Comparison of ENCODE assay signal across 9 cellular contexts in the genomic region with DNA sequence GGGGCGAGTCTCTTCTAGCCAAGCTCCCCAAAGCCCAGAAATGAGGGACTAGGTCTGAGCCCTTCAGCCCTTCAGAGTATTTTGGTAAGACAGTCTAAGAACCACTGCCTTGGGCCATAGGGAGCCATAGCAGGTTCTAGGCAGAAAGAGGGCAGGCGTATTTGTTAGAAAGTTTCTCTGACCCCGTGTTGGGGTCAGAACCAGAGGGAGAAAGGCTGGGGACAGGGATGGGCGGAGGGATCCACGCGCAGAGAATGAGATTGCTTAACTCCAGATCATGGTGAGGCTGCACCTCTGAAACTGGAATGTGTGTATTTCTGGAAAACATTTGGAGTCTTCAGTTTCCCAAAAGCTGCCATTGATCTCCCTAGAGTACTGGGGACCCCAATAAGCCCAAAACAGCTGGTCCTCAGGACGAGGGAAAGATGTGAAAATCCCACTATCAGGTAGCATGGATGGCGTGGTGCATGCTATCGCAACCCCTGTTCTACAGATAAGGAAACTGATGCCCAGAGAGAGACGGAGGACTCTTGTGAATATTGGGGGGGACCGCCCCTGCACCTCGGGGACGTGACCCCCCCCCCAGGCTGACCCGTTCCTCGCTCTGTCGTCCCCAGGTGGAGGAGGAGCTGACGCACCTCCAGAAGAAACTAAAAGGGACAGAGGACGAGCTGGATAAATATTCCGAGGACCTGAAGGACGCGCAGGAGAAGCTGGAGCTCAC. TPM values are rescaled to one million over a fixed set of nuclear protein-coding genes. Genes with fewer than 3 reads are reported as not detected.
A peak's percentile ranks its signal among the peaks of the same experiment; 100 is the strongest.
DNase-seq lines count a peak whose midpoint lies in the region; ATAC-seq, FAIRE-seq and TF ChIP-seq lines count a peak whose summit lies in the region.
"Had no signal": no experiment of that assay in that cellular context is flagged by ENCODE, and none has a peak within 500 bp of the region (broad histone marks: within the 10 kb centered on the region; RNA-seq: fewer than 3 reads in every experiment).

No MANE protein-coding gene starts in this region.

- no peak for ATAC-seq in activated CD4-positive, alpha-beta T cell treated with anti-CD3 and anti-CD28 coated beads for 36 hours
- no peak for ATAC-seq in GM18867 (IDR thresholded peaks at IDR 0.05; ENCODE audit: unreplicated experiment)

- peak overlapping the region; percentile 99 for H3K4me3 Mint-ChIP-seq in activated CD4-positive, alpha-beta T cell treated with anti-CD3 and anti-CD28 coated beads for 36 hours
- peak overlapping the region; percentile 86 for H3K4me3 Mint-ChIP-seq in activated naive CD8-positive, alpha-beta T cell

- H3K27ac ChIP-seq in keratinocyte (ENCODE audit: control insufficient read depth, insufficient read depth, low read length) (peak overlapping the region; percentile 69), temporal lobe (ENCODE audit: low read depth, low read length) (peak overlapping the region; percentile 96)

- H3K36me3 Mint-ChIP-seq in activated CD4-positive, alpha-beta T cell treated with anti-CD3 and anti-CD28 coated beads for 36 hours (ENCODE audit: low read depth): peaks cover 24% of the 10 kb centered on the region
- H3K36me3 Mint-ChIP-seq in activated naive CD8-positive, alpha-beta T cell: no peaks in the 10 kb centered on the region

- H3K4me2 ChIP-seq in keratinocyte (ENCODE audit: control insufficient read depth, extremely low read depth, insufficient read depth, low read depth, low read length): peak overlapping the region; percentile 76

- CTCF ChIA-PET in activated CD4-positive, alpha-beta T cell treated with anti-CD3 and anti-CD28 coated beads for 36 hours (lab: Charles Lee): interaction anchor here (0.6 to 2.7 kb wide), 8 partner anchors 8 to 113 kb away, joined by 3 to 18 read pairs (median 5); a partner anchor contains a TSS

- no peak for FAIRE-seq in keratinocyte (lab: Jason Lieb, UNC)
- FAIRE-seq: TTC549 had no signal

- no peaks in the 10 kb centered on the region for H3K27me3 Mint-ChIP-seq in activated CD4-positive, alpha-beta T cell treated with anti-CD3 and anti-CD28 coated beads for 36 hours
- no peaks in the 10 kb centered on the region for H3K27me3 Mint-ChIP-seq in activated naive CD8-positive, alpha-beta T cell

- H3K27me3 ChIP-seq in keratinocyte (ENCODE audit: control insufficient read depth, extremely low read depth, insufficient read depth, low read length): no peaks in the 10 kb centered on the region

- peaks cover 59% of the 10 kb centered on the region for H3K4me1 Mint-ChIP-seq in activated CD4-positive, alpha-beta T cell treated with anti-CD3 and anti-CD28 coated beads for 36 hours
- H3K4me1 Mint-ChIP-seq in activated naive CD8-positive, alpha-beta T cell (ENCODE audit: low read depth): peaks cover 64% of the 10 kb centered on the region

- dilution Hi-C loops in keratinocyte (cut with MboI; ENCODE audit: extremely low pct_ligation_motif_present, low sequenced_read_pairs): no loop called here

- no peaks in the 10 kb centered on the region for H4K20me1 ChIP-seq in keratinocyte (ENCODE audit: control insufficient read depth, extremely low read depth, insufficient read depth, low read length)

- DNase-seq in activated CD4-positive, alpha-beta T cell treated with anti-CD3 and anti-CD28 coated beads for 36 hours: no peak
- no peak for DNase-seq in activated CD4-positive, alpha-beta T cell treated with anti-CD3 and anti-CD28 coated beads for 1 hour
- DNase-seq in keratinocyte (ENCODE audit: low read depth, low spot score): no peak
- no peak for DNase-seq in GM13977 (ENCODE audit: low spot score)
- no peak for DNase-seq in hypothalamus (lab: John Stamatoyannopoulos, UW)

- peaks cover 27% of the 10 kb centered on the region for H3K79me2 ChIP-seq in keratinocyte (ENCODE audit: control insufficient read depth, insufficient read depth, low read length)

- no peaks in the 10 kb centered on the region for H3K9me3 Mint-ChIP-seq in activated CD4-positive, alpha-beta T cell treated with anti-CD3 and anti-CD28 coated beads for 36 hours (ENCODE audit: low read depth)
- no peaks in the 10 kb centered on the region for H3K9me3 Mint-ChIP-seq in activated naive CD8-positive, alpha-beta T cell (ENCODE audit: low read depth)

- POLR2A ChIA-PET in activated CD4-positive, alpha-beta T cell treated with anti-CD3 and anti-CD28 coated beads for 36 hours (lab: Charles Lee): interaction anchor here (0.5 to 0.9 kb wide), 3 partner anchors 14 to 1233 kb away, joined by 3 to 8 read pairs (median 5); no protein-coding TSS in a partner anchor

- peaks cover 30% of the 10 kb centered on the region for H3K4me1 ChIP-seq in keratinocyte (ENCODE audit: control insufficient read depth, extremely low read depth, insufficient read depth, low read length)

- H3K9me1 ChIP-seq in keratinocyte (ENCODE audit: control insufficient read depth, extremely low read depth, insufficient read depth, low read length): no peaks in the 10 kb centered on the region

- peak overlapping the region; percentile 37 to 94 (median 54) for H3K4me3 ChIP-seq in keratinocyte (ENCODE audit: control insufficient read depth in 2 of 3, extremely low read depth in 1 of 3, insufficient read depth in 2 of 3, low read depth in 1 of 3, low read length in 3 of 3)

- H3K36me3 ChIP-seq in keratinocyte (ENCODE audit: control insufficient read depth in 2 of 2, extremely low read depth in 1 of 2, insufficient read depth in 2 of 2, low read length in 2 of 2): peaks cover 22 to 28% of the 10 kb centered on the region in 2 experiments

- H3K27ac Mint-ChIP-seq in activated CD4-positive, alpha-beta T cell treated with anti-CD3 and anti-CD28 coated beads for 36 hours: peak overlapping the region; percentile 91
- H3K27ac Mint-ChIP-seq in activated naive CD8-positive, alpha-beta T cell: peak overlapping the region; percentile 83

- peak overlapping the region; percentile 9 for H2AFZ ChIP-seq in keratinocyte (ENCODE audit: control insufficient read depth, low read length)

- peak overlapping the region; percentile 94 for H3K9ac ChIP-seq in keratinocyte (ENCODE audit: control insufficient read depth, extremely low read depth, insufficient read depth, low read length)

- TF ChIP-seq CTCF in keratinocyte (optimal IDR thresholded peaks at IDR 0.05 in 1 of 3, IDR thresholded peaks at IDR 0.05 in 1 of 3, conservative IDR thresholded peaks at IDR 0.05 in 1 of 3; ENCODE audit: extremely low read depth in 1 of 3, insufficient read depth in 2 of 3, low read length in 3 of 3) (no peak), GM13977 (IDR thresholded peaks at IDR 0.05; ENCODE audit: extremely low read depth, insufficient read depth, missing control alignments) (no peak)

- in situ Hi-C loops in GM13977 (cut with MboI; ENCODE audit: low pct_unique_long_range_greater_than_20kb, low sequenced_read_pairs, unreplicated experiment): no loop called here

- H3K9me3 ChIP-seq in keratinocyte (ENCODE audit: control insufficient read depth, low read depth, low read length): no peaks in the 10 kb centered on the region

- intact Hi-C loops in activated CD4-positive, alpha-beta T cell treated with anti-CD3 and anti-CD28 coated beads for 36 hours (cut with DNase I, micrococcal nuclease): loop anchor here in 1 of 2 experiments (5.0 to 10.0 kb wide), 7 partner anchors 512 to 1701 kb away; a partner anchor contains a TSS

RNA-seq across cellular contexts. Expression of a gene that starts 0.7 kb away (rescaled TPM):
- 100 to 1,000 TPM; 362 to 416 TPM for total RNA-seq in activated CD4-positive, alpha-beta T cell treated with anti-CD3 and anti-CD28 coated beads for 36 hours
- 489 to 646 TPM (median 581 TPM) in 3 replicates for polyA plus RNA-seq in keratinocyte
- polyA plus RNA-seq in keratinocyte (2011; ENCODE audit: low read depth): 905 TPM
- 586 and 787 TPM in 2 replicates for polyA plus RNA-seq in keratinocyte (2011; cell fraction: cytosol; rRNA removed)
- 358 and 397 TPM in 2 replicates for polyA plus RNA-seq in keratinocyte (2011; cell fraction: nucleus; rRNA removed)
- polyA plus RNA-seq in keratinocyte (2012; ENCODE audit: low replicate concordance): 305 and 592 TPM in 2 replicates
- polyA minus RNA-seq in keratinocyte: 93.6 to 294 TPM (median 216 TPM) in 3 replicates
- 587 TPM for polyA minus RNA-seq in keratinocyte (2011; cell fraction: cytosol; rRNA and poly(A)+ RNA removed)
- 114 and 189 TPM in 2 replicates for polyA minus RNA-seq in keratinocyte (2011; cell fraction: nucleus; rRNA and poly(A)+ RNA removed)
- 95.1 TPM for total RNA-seq in temporal lobe

RNA-seq across cellular contexts. Expression of a gene that starts 36.1 kb away (rescaled TPM):
- 100 to 1,000 TPM; 165 to 218 TPM for total RNA-seq in activated CD4-positive, alpha-beta T cell treated with anti-CD3 and anti-CD28 coated beads for 36 hours
- polyA plus RNA-seq in keratinocyte: 64.4 to 116 TPM (median 95.1 TPM) in 3 replicates
- 127 TPM for polyA plus RNA-seq in keratinocyte (2011; ENCODE audit: low read depth)
- 60.3 and 65.6 TPM in 2 replicates for polyA plus RNA-seq in keratinocyte (2011; cell fraction: cytosol; rRNA removed)
- 44.1 and 44.4 TPM in 2 replicates for polyA plus RNA-seq in keratinocyte (2011; cell fraction: nucleus; rRNA removed)
- 41.8 and 125 TPM in 2 replicates for polyA plus RNA-seq in keratinocyte (2012; ENCODE audit: low replicate concordance)
- polyA minus RNA-seq in keratinocyte: 73.1 to 162 TPM (median 128 TPM) in 3 replicates
- polyA minus RNA-seq in keratinocyte (2011; cell fraction: cytosol; rRNA and poly(A)+ RNA removed): 99.2 TPM
- polyA minus RNA-seq in keratinocyte (2011; cell fraction: nucleus; rRNA and poly(A)+ RNA removed): 27.9 and 71.5 TPM in 2 replicates
- total RNA-seq in temporal lobe: 26.1 TPM
